1 cellular context compared by ENCODE assay signal in the genomic region with DNA sequence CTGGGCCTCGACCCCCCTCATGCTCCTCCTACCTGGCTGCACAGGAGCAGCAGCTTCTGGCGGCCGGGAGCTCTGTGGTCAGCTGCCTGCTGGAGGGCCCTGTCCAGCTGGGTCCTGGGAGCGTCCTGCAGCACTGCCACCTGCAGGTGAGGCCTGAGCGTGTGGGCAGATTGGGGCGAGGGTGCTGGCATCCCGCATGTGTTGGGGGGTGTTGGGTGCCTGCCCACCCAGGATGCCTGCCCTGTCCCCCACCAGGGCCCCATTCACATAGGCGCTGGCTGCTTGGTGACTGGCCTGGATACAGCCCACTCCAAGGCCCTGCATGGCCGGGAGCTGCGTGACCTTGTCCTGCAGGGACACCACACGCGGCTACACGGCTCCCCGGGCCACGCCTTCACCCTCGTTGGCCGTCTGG.
TF ChIP-seq lines count a peak whose summit lies in the region.

No MANE protein-coding gene starts in this region.

TF ChIP-seq in H1, 55 proteins besides CTCF, POLR2A, EP300 and RAD21:
- TF ChIP-seq, protein P1, sequence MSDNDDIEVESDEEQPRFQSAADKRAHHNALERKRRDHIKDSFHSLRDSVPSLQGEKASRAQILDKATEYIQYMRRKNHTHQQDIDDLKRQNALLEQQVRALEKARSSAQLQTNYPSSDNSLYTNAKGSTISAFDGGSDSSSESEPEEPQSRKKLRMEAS (IDR thresholded peaks at IDR 0.05), result 0 out of 2 replicates have a peak, but pooled peaks have one; percentile 9
- no peak for TF ChIP-seq RFX5 (IDR thresholded peaks at IDR 0.05; ENCODE audit: borderline replicate concordance, low read depth, low read length)
- TF ChIP-seq SIN3A (conservative IDR thresholded peaks at IDR 0.05 in 1 of 2, IDR thresholded peaks at IDR 0.05 in 1 of 2; ENCODE audit: low read depth in 1 of 2, low read length in 2 of 2), result peak in 1 of 2 experiments; percentile 67; a peak in 1 of 4 replicates
TF ChIP-seq in H1: peak in this region for 2.
